ENCODE assay signal across 22 cellular contexts in genomic region chr6:134005824-134006223, GRCh38.
"Had no signal": no experiment of that assay in that cellular context is flagged by ENCODE, and none has a peak within 500 bp of the region (broad histone marks: within the 10 kb centered on the region; RNA-seq: fewer than 3 reads in every experiment).

No MANE protein-coding gene starts in this region.

- H3K4me3 ChIP-seq: coronary artery, heart left ventricle, lung, right atrium auricular region, smooth muscle cell, suprapubic skin, thyroid gland had no signal

- H3K9me3 ChIP-seq: heart left ventricle, right atrium auricular region, suprapubic skin, thyroid gland had no signal

- ATAC-seq: heart left ventricle; left colon; left ventricle myocardium superior; stimulated activated naive CD8-positive, alpha-beta T cell treated with anti-CD3 and anti-CD28 coated beads, Interleukin-15, Interleukin-2, amounts not matched to agents 100 U/mL and 50 U/mL, for 24 hours had no signal

- H3K4me1 Mint-ChIP-seq: endodermal cell, naive B cell had no signal

- H3K27me3 Mint-ChIP-seq: type B pancreatic cell had no signal

- H3K4me1 ChIP-seq: right atrium auricular region had no signal

- H3K27ac ChIP-seq: coronary artery, right atrium auricular region, suprapubic skin, thyroid gland had no signal

- H3K9me3 Mint-ChIP-seq: endodermal cell, nephron had no signal

- H3K36me3 ChIP-seq: right atrium auricular region, suprapubic skin, thyroid gland had no signal

- H3K27ac Mint-ChIP-seq: endodermal cell, nephron, type B pancreatic cell had no signal

- H3K36me3 Mint-ChIP-seq: naive B cell had no signal

- H3K27me3 ChIP-seq: heart left ventricle, right atrium auricular region, suprapubic skin, thyroid gland had no signal

- H3K4me3 Mint-ChIP-seq: endodermal cell, naive B cell, nephron, type B pancreatic cell had no signal

- DNase-seq: effector CD4-positive, alpha-beta T cell; endodermal cell; erythroblast; foreskin melanocyte; heart left ventricle; hippocampal formation; left colon; left ventricle myocardium superior; mesenchymal stem cell; midbrain; naive B cell; occipital lobe; stimulated activated CD4-positive, alpha-beta T cell treated with anti-CD3 and anti-CD28 coated beads, Interleukin-2, amount 100 ng/mL, for 48 hours; stimulated activated naive CD8-positive, alpha-beta T cell treated with anti-CD3 and anti-CD28 coated beads, Interleukin-15, Interleukin-2, amounts not matched to agents 100 U/mL and 50 U/mL, for 24 hours; thyroid gland had no signal
